26 cellular contexts compared by ENCODE assay signal in the genomic region with DNA sequence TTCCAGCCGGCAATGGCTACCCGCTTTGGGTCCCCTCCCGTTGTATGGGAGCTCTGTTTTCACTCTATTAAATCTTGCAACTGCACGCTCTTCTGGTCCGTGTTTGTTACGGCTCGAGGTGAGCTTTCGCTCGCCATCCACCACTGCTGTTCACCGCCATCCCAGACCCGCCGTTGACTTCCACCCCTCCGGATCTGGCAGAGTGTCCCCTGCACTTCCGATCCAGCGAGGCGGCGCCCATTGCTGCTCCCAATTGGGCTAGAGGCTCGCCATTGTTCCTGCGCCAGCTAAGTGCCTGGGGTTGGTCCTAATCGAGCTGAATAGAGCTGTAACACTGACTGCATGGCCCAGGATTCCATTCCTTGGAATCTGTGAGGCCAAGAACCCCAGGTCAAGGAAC.
"Had no signal": no experiment of that assay in that cellular context is flagged by ENCODE, and none has a peak within 500 bp of the region (broad histone marks: within the 10 kb centered on the region; RNA-seq: fewer than 3 reads in every experiment).

No MANE protein-coding gene starts in this region.

- H3K9me3 ChIP-seq: lower lobe of right lung, prostate gland, testis, thyroid gland, transverse colon, upper lobe of left lung had no signal

- H3K36me3 ChIP-seq: heart right ventricle, lower lobe of right lung, neural progenitor cell, ovary, prostate gland, thyroid gland, transverse colon, upper lobe of left lung had no signal

- DNase-seq: heart right ventricle; islet precursor cell; left ventricle myocardium superior; lower lobe of right lung; mammary epithelial cell; mesenchymal stem cell; ovary; retina; right cardiac atrium; stimulated activated CD4-positive, alpha-beta T cell treated with anti-CD3 and anti-CD28 coated beads, Interleukin-12 subunit alpha, Interleukin-12 subunit beta, amount 100 ng/mL, for 4 hours; stimulated activated CD4-positive, alpha-beta T cell treated with anti-CD3 and anti-CD28 coated beads, Interleukin-15, amount 100 ng/mL, for 24 hours; stimulated activated CD4-positive, alpha-beta T cell treated with anti-CD3 and anti-CD28 coated beads, Interleukin-2, amount 100 ng/mL, for 24 hours; stimulated activated CD4-positive, alpha-beta T cell treated with anti-CD3 and anti-CD28 coated beads, Interleukin-4, amount 100 ng/mL, for 1 hour; stimulated activated naive B cell treated with anti-CD40 and anti-IgM and Interleukin-4, amounts not matched to agents 10 μg/mL and 1 μg/mL and 100 μg/mL, for 72 hours; stimulated activated naive CD8-positive, alpha-beta T cell treated with anti-CD3 and anti-CD28 coated beads, Interleukin-15, Interleukin-2, amounts not matched to agents 100 U/mL and 50 U/mL, for 24 hours; stomach; testis; thyroid gland; transverse colon; upper lobe of left lung had no signal

- H3K27ac ChIP-seq: heart right ventricle, hepatocyte, lower lobe of right lung, neural progenitor cell, ovary, prostate gland, stomach, testis, thyroid gland, transverse colon, upper lobe of left lung had no signal

- H3K27me3 ChIP-seq: hepatocyte, neural progenitor cell, ovary, testis, thyroid gland, transverse colon, upper lobe of left lung had no signal

- H3K4me1 ChIP-seq: prostate gland, testis, transverse colon had no signal

- ATAC-seq: heart right ventricle; left lobe of liver; left ventricle myocardium superior; lower lobe of right lung; naive thymus-derived CD8-positive, alpha-beta T cell; right cardiac atrium; stimulated activated naive B cell treated with anti-CD40 and anti-IgM and Interleukin-4, amounts not matched to agents 10 μg/mL and 1 μg/mL and 100 μg/mL, for 72 hours; stimulated activated naive CD8-positive, alpha-beta T cell treated with anti-CD3 and anti-CD28 coated beads, Interleukin-15, Interleukin-2, amounts not matched to agents 100 U/mL and 50 U/mL, for 24 hours had no signal

- H3K4me3 ChIP-seq: heart right ventricle, hepatocyte, lower lobe of right lung, neural progenitor cell, ovary, prostate gland, smooth muscle cell, stomach, testis, thyroid gland, transverse colon, upper lobe of left lung had no signal
